20 cellular contexts compared by ENCODE assay signal in the genomic region with DNA sequence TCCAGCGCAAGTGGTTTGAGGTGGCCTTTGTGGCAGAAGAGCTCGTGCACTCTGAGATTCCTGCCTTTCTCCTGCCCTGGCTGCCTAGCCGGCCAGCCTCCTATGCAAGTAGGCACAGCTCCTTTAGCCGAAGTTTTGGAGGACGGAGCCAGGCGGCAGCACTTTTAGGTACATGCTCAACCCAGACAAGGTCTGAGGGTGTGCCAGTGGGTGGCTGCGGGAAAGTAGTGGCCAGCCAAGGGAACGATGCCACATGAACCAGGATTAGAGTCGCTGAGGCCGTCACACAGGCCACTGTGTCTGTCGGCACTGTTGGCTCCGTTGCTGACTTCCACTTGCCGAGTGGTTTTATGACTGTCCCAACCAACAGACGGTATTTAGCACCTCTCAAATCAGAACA.
DNase-seq lines count a peak whose midpoint lies in the region; ATAC-seq and TF ChIP-seq lines count a peak whose summit lies in the region.
"Had no signal": no experiment of that assay in that cellular context is flagged by ENCODE, and none has a peak within 500 bp of the region (broad histone marks: within the 10 kb centered on the region; RNA-seq: fewer than 3 reads in every experiment).

No MANE protein-coding gene starts in this region.

- no peaks in the 10 kb centered on the region for H3K27me3 Mint-ChIP-seq in WTC11 (ENCODE audit: low read depth)
- H3K27me3 Mint-ChIP-seq in nephron progenitor cell (ENCODE audit: low read depth, poor library complexity) = peaks cover 3% of the 10 kb centered on the region
- H3K27me3 Mint-ChIP-seq: CD4-positive, alpha-beta memory T cell had no signal

- no peaks in the 10 kb centered on the region for H3K4me1 Mint-ChIP-seq in WTC11
- peaks cover 5% of the 10 kb centered on the region for H3K4me1 Mint-ChIP-seq in nephron progenitor cell
- H3K4me1 Mint-ChIP-seq: CD4-positive, alpha-beta memory T cell had no signal

- H3K4me1 ChIP-seq in gastrocnemius medialis (no peaks in the 10 kb centered on the region), colonic mucosa (no peaks in the 10 kb centered on the region)
- H3K4me1 ChIP-seq: A549 had no signal

- DNase-seq in G401 (ENCODE audit: low spot score) (peak; percentile 70), WTC11 (ENCODE audit: low spot score) (no peak), nephron progenitor cell (no peak), gastrocnemius medialis (peak; percentile 6 to 43), colonic mucosa (no peak), H7 (no peak)
- DNase-seq in stimulated activated CD4-positive, alpha-beta T cell treated with anti-CD3 and anti-CD28 coated beads, Interleukin-15, amount 100 ng/mL, for 24 hours = no peak
- DNase-seq: CD4-positive, alpha-beta memory T cell; DMS 273 treated with DMSO at 0.1 percent for 48 hours; DMS53; DND-41; EL; GM23248; HCEC 1CT had no signal

- intact Hi-C loops in gastrocnemius medialis (cut with DNase I; ENCODE audit: low total_unique reads) = no loop called here
- intact Hi-C loops in colonic mucosa (cut with DNase I) = no loop called here

- no peak overlapping the region for H3K4me3 Mint-ChIP-seq in WTC11
- H3K4me3 Mint-ChIP-seq in nephron progenitor cell = no peak overlapping the region
- H3K4me3 Mint-ChIP-seq: CD14-positive monocyte; CD4-positive, alpha-beta memory T cell had no signal

- H3K36me3 Mint-ChIP-seq in WTC11 = peaks cover 4% of the 10 kb centered on the region; the same call in 1 of the 2 replicates
- peaks cover 36% of the 10 kb centered on the region for H3K36me3 Mint-ChIP-seq in nephron progenitor cell (ENCODE audit: low read depth)

- no peak for ATAC-seq in WTC11
- peak; percentile 58 to 60 for ATAC-seq in gastrocnemius medialis
- ATAC-seq in HG02981 (IDR thresholded peaks at IDR 0.05; ENCODE audit: unreplicated experiment) = no peak
- ATAC-seq: A549, HepG2 had no signal

- H3K36me3 ChIP-seq in gastrocnemius medialis = peaks cover 0 to 5% of the 10 kb centered on the region in 2 donors
- H3K36me3 ChIP-seq in colonic mucosa = no peaks in the 10 kb centered on the region
- H3K36me3 ChIP-seq in H7 (replicated peaks; ENCODE audit: control insufficient read depth, insufficient read depth, low read length) = no peaks in the 10 kb centered on the region; the same call in 1 of the 2 replicates

- TF ChIP-seq CTCF in WTC11 (IDR thresholded peaks at IDR 0.05) = no peak
- no peak for TF ChIP-seq CTCF in nephron progenitor cell (IDR thresholded peaks at IDR 0.05)
- TF ChIP-seq CTCF in gastrocnemius medialis (IDR thresholded peaks at IDR 0.05 in 4 of 5, conservative IDR thresholded peaks at IDR 0.05 in 1 of 5) = no peak
- no peak for TF ChIP-seq CTCF in colonic mucosa (IDR thresholded peaks at IDR 0.05)

- POLR2A ChIA-PET in WTC11 (lab: Charles Lee) = no interaction called here

- H3K27ac ChIP-seq in gastrocnemius medialis (no peak overlapping the region), colonic mucosa (no peak overlapping the region)
- H3K27ac ChIP-seq: 22Rv1, A549, BLaER1, GM23248 had no signal

- TF ChIP-seq POLR2A in gastrocnemius medialis (IDR thresholded peaks at IDR 0.05) = no peak

- no peaks in the 10 kb centered on the region for H3K27me3 ChIP-seq in gastrocnemius medialis
- no peaks in the 10 kb centered on the region for H3K27me3 ChIP-seq in colonic mucosa
- no peaks in the 10 kb centered on the region for H3K27me3 ChIP-seq in H7 (ENCODE audit: control insufficient read depth, insufficient read depth, low read length)
- H3K27me3 ChIP-seq: BLaER1 had no signal

- in situ Hi-C loops in G401 (cut with HindIII; ENCODE audit: low sequenced_read_pairs) = no loop called here
- in situ Hi-C loops in gastrocnemius medialis (cut with MboI; ENCODE audit: low sequenced_read_pairs in 4 of 4) = no loop called here

- H3K9me3 Mint-ChIP-seq in WTC11 (no peaks in the 10 kb centered on the region), nephron progenitor cell (no peaks in the 10 kb centered on the region)
- H3K9me3 Mint-ChIP-seq: CD14-positive monocyte; CD4-positive, alpha-beta memory T cell had no signal

- CTCF ChIA-PET in WTC11 (lab: Charles Lee) = interaction anchor here (1.8 kb wide), 1 partner anchor 91 kb away, joined by 5 read pairs; no protein-coding TSS in a partner anchor

- no peak overlapping the region for H3K4me3 ChIP-seq in gastrocnemius medialis
- no peak overlapping the region for H3K4me3 ChIP-seq in colonic mucosa
- H3K4me3 ChIP-seq in H7 (ENCODE audit: insufficient read depth, low read depth, low read length) = no peak overlapping the region
- H3K4me3 ChIP-seq: A549, BLaER1, GM23248 had no signal

- H3K9me3 ChIP-seq in gastrocnemius medialis (no peaks in the 10 kb centered on the region), colonic mucosa (no peaks in the 10 kb centered on the region)
- H3K9me3 ChIP-seq: A549, BLaER1 had no signal

- peak overlapping the region; percentile 78; the same call in 1 of the 2 replicates for H3K27ac Mint-ChIP-seq in WTC11
- H3K27ac Mint-ChIP-seq in nephron progenitor cell = peak overlapping the region; percentile 9
- H3K27ac Mint-ChIP-seq: CD4-positive, alpha-beta memory T cell had no signal

- no peak overlapping the region for H3K9ac ChIP-seq in colonic mucosa (ENCODE audit: low read depth in 2 of 2, low read length in 2 of 2)
- H3K9ac ChIP-seq: BLaER1, GM23248 had no signal

TF ChIP-seq in WTC11, 78 proteins besides CTCF, POLR2A, EP300 and RAD21 (continues in another document):
- TF ChIP-seq, protein P1, sequence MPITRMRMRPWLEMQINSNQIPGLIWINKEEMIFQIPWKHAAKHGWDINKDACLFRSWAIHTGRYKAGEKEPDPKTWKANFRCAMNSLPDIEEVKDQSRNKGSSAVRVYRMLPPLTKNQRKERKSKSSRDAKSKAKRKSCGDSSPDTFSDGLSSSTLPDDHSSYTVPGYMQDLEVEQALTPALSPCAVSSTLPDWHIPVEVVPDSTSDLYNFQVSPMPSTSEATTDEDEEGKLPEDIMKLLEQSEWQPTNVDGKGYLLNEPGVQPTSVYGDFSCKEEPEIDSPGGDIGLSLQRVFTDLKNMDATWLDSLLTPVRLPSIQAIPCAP (CRISPR knock-in tag; IDR thresholded peaks at IDR 0.05) = no peak
- TF ChIP-seq, protein P2, sequence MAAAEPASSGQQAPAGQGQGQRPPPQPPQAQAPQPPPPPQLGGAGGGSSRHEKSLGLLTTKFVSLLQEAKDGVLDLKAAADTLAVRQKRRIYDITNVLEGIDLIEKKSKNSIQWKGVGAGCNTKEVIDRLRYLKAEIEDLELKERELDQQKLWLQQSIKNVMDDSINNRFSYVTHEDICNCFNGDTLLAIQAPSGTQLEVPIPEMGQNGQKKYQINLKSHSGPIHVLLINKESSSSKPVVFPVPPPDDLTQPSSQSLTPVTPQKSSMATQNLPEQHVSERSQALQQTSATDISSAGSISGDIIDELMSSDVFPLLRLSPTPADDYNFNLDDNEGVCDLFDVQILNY (CRISPR knock-in tag; IDR thresholded peaks at IDR 0.05) = no peak
- TF ChIP-seq ZBTB21 (CRISPR knock-in tag; IDR thresholded peaks at IDR 0.05; ENCODE audit: borderline replicate concordance) (no peak), JAZF1 (CRISPR knock-in tag; IDR thresholded peaks at IDR 0.05) (no peak), ZNF219 (CRISPR knock-in tag; IDR thresholded peaks at IDR 0.05; ENCODE audit: borderline replicate concordance) (no peak), NR3C1 (CRISPR knock-in tag; conservative IDR thresholded peaks at IDR 0.05; ENCODE audit: low read depth) (no peak), NR2C2 (CRISPR knock-in tag; IDR thresholded peaks at IDR 0.05) (no peak), CBFB (CRISPR knock-in tag; IDR thresholded peaks at IDR 0.05; ENCODE audit: low read depth) (no peak), RELA (CRISPR knock-in tag; IDR thresholded peaks at IDR 0.05; ENCODE audit: borderline replicate concordance) (no peak), ELF4 (CRISPR knock-in tag; IDR thresholded peaks at IDR 0.05; ENCODE audit: low read depth) (no peak), GRHL2 (CRISPR knock-in tag; IDR thresholded peaks at IDR 0.05; ENCODE audit: insufficient replicate concordance, severe bottlenecking) (no peak)
- TF ChIP-seq, protein P3, sequence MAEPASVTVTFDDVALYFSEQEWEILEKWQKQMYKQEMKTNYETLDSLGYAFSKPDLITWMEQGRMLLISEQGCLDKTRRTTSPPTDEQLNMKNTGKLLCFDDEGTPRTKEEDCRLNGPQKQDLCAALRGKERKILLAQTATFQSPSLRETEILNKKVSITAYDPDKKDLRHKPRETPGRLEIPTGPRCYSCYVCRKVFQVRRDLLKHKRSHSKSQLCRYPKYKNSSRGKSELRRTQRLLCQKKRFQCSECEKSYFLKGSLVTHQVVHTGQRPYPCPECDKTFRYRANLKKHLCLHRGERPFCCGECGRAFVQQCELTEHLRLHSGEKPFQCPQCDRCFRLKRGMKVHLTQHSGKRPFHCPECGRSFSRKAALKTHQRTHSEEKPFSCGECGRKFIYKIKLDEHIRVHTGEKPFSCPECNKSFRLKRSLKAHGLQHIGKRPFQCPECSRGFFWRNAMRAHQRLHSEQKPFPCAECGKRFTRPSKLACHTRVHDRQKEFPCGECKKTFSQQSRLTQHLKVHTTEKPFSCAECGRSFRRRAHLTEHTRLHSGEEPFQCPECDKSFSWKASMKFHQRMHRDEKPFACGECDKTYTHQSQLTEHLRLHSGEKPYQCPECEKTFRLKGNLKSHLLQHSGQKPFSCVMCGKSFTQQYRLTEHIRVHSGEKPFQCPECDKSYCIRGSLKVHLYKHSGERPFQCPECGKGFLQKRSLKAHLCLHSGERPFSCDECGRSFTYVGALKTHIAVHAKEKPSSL (CRISPR knock-in tag; conservative IDR thresholded peaks at IDR 0.05) = no peak
- TF ChIP-seq, protein P4, sequence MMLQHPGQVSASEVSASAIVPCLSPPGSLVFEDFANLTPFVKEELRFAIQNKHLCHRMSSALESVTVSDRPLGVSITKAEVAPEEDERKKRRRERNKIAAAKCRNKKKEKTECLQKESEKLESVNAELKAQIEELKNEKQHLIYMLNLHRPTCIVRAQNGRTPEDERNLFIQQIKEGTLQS (CRISPR knock-in tag; conservative IDR thresholded peaks at IDR 0.05) = no peak
- TF ChIP-seq, protein P5, sequence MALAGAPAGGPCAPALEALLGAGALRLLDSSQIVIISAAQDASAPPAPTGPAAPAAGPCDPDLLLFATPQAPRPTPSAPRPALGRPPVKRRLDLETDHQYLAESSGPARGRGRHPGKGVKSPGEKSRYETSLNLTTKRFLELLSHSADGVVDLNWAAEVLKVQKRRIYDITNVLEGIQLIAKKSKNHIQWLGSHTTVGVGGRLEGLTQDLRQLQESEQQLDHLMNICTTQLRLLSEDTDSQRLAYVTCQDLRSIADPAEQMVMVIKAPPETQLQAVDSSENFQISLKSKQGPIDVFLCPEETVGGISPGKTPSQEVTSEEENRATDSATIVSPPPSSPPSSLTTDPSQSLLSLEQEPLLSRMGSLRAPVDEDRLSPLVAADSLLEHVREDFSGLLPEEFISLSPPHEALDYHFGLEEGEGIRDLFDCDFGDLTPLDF (CRISPR knock-in tag; IDR thresholded peaks at IDR 0.05) = no peak

Comparison
In these comparisons a context has a peak if more than half of its experiments do, and no peak if none do; other contexts are left out.
1. DNase-seq: peak in G401 (single experiment) and gastrocnemius medialis (2 of 2); none in WTC11 (single experiment), nephron progenitor cell (single experiment), stimulated activated CD4-positive, alpha-beta T cell treated with anti-CD3 and anti-CD28 coated beads, Interleukin-15, amount 100 ng/mL, for 24 hours (single experiment), colonic mucosa (single experiment) and H7 (single experiment).
2. ATAC-seq: peak in gastrocnemius medialis (2 of 2); none in WTC11 (single experiment) and HG02981 (single experiment).